Comparison of ENCODE assay signal across 16 cellular contexts in the genomic region with DNA sequence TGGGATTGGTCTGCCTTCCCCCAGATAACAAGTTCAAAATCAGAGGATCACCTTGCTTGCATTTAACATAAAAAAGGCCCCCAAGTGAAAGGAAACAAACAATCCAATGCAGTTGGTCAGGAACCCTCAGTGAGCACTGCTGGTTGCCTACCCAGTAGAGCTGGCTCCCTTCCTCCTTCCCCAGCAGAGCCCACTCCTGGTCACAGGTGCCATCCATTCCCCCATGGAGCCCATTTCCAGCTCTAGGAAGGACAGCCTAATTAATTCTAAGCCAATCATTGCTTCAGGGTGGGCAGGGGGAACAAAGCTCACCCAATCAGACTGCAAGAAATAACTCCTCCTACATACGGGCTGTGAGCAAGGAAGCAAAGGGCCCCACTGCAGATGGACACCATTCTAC.
DNase-seq lines count a peak whose midpoint lies in the region; ATAC-seq and TF ChIP-seq lines count a peak whose summit lies in the region.
"Had no signal": no experiment of that assay in that cellular context is flagged by ENCODE, and none has a peak within 500 bp of the region (broad histone marks: within the 10 kb centered on the region; RNA-seq: fewer than 3 reads in every experiment).

No MANE protein-coding gene starts in this region.

- H3K4me1 ChIP-seq in testis = no peaks in the 10 kb centered on the region
- H3K4me1 ChIP-seq: foreskin keratinocyte had no signal

- intact Hi-C loops in testis (cut with DNase I; ENCODE audit: low total_unique reads) = no loop called here

- no peak for TF ChIP-seq POLR2A in testis (IDR thresholded peaks at IDR 0.05)

- H3K27ac ChIP-seq in testis = no peak overlapping the region
- H3K27ac ChIP-seq: 22Rv1, foreskin keratinocyte, RWPE1 had no signal

- H3K27ac Mint-ChIP-seq in T-helper 17 cell = peak overlapping the region; percentile 97
- peak overlapping the region; percentile 89 to 97 (median 93) for H3K27ac Mint-ChIP-seq in immature natural killer cell

- H3K36me3 ChIP-seq in testis (ENCODE audit: low read depth, missing control alignments) = no peaks in the 10 kb centered on the region

- H3K27me3 Mint-ChIP-seq in T-helper 17 cell = no peaks in the 10 kb centered on the region
- H3K27me3 Mint-ChIP-seq in immature natural killer cell (ENCODE audit: low read depth in 3 of 3) = peaks cover 0 to 11% (median 0%) of the 10 kb centered on the region in 3 donors

- DNase-seq in DMS 273 (lab: John Stamatoyannopoulos, UW; ENCODE audit: unreplicated experiment) (peak; percentile 50), DMS 273 treated with DMSO at 0.1 percent for 48 hours (lab: John Stamatoyannopoulos, UW) (no peak), GM12865 (ENCODE audit: low read depth) (peak; percentile 47), T-helper 17 cell (no peak), immature natural killer cell (no peak), HPDE6-E6E7 (ENCODE audit: extremely low spot score) (no peak), testis (no peak)
- DNase-seq: aorta; C1 segment of cervical spinal cord; foreskin keratinocyte; NCI-H1092 treated with DMSO at 0.1 percent for 48 hours; stimulated activated naive CD4-positive, alpha-beta T cell had no signal

- ATAC-seq in T-helper 17 cell = no peak
- no peak for ATAC-seq in HG03460 (IDR thresholded peaks at IDR 0.05; ENCODE audit: unreplicated experiment)
- ATAC-seq: foreskin keratinocyte, left lobe of liver had no signal

- WGBS in testis, 2 donors = 91% methylated on average over 1 of the region's 1 CpG; no CpG with 5 or more reads in 1 of the 2 donors

- H3K36me3 Mint-ChIP-seq in T-helper 17 cell (ENCODE audit: low read depth) = no peaks in the 10 kb centered on the region
- H3K36me3 Mint-ChIP-seq in immature natural killer cell = no peaks in the 10 kb centered on the region

- H3K4me1 Mint-ChIP-seq in T-helper 17 cell = peaks cover 28% of the 10 kb centered on the region
- peaks cover 78 to 86% of the 10 kb centered on the region in 2 donors for H3K4me1 Mint-ChIP-seq in immature natural killer cell

- no peaks in the 10 kb centered on the region for H3K9me3 Mint-ChIP-seq in immature natural killer cell

- no peak for TF ChIP-seq CTCF in GM12865 (IDR thresholded peaks at IDR 0.05; ENCODE audit: insufficient read depth, low read depth, low read length, missing control alignments)
- no peak for TF ChIP-seq CTCF in testis (IDR thresholded peaks at IDR 0.05)

- H3K4me3 Mint-ChIP-seq in T-helper 17 cell = peak overlapping the region; percentile 68
- peak overlapping the region; percentile 26 to 53 (median 42) for H3K4me3 Mint-ChIP-seq in immature natural killer cell

- H3K9me3 ChIP-seq in T-helper 17 cell (ENCODE audit: control insufficient read depth, low read length, poor library complexity, severe bottlenecking) = no peaks in the 10 kb centered on the region
- H3K9me3 ChIP-seq in testis = no peaks in the 10 kb centered on the region

- H3K27me3 ChIP-seq in testis = no peaks in the 10 kb centered on the region
- H3K27me3 ChIP-seq: foreskin keratinocyte had no signal

- H3K4me3 ChIP-seq in GM12865 (ENCODE audit: low read depth, low read length) = peak overlapping the region; percentile 47
- no peak overlapping the region for H3K4me3 ChIP-seq in testis

Comparison
In these comparisons a context has a peak if more than half of its experiments do, and no peak if none do; other contexts are left out.
1. DNase-seq: peak in DMS 273 (single experiment) and GM12865 (single experiment); none in DMS 273 treated with DMSO at 0.1 percent for 48 hours (single experiment), T-helper 17 cell (0 of 3), immature natural killer cell (0 of 3), HPDE6-E6E7 (single experiment) and testis (single experiment).